1 cellular context compared by ENCODE assay signal in genomic region chr17:75559958-75560533, GRCh38.
TF ChIP-seq lines count a peak whose summit lies in the region.

No MANE protein-coding gene starts in this region.

TF ChIP-seq in HepG2, 621 proteins besides CTCF, POLR2A, EP300 and RAD21:
- TF ChIP-seq KLF16 (CRISPR knock-in tag; IDR thresholded peaks at IDR 0.05) (no peak), SNAPC2 (CRISPR knock-in tag; IDR thresholded peaks at IDR 0.05) (no peak), ZNF3 (CRISPR knock-in tag; IDR thresholded peaks at IDR 0.05) (no peak), SAP130 (CRISPR knock-in tag; IDR thresholded peaks at IDR 0.05; ENCODE audit: low read depth) (no peak), SRSF1 (optimal IDR thresholded peaks at IDR 0.05; ENCODE audit: low read depth, low read length) (no peak), THAP7 (CRISPR knock-in tag; IDR thresholded peaks at IDR 0.05) (no peak), GFI1 (CRISPR knock-in tag; IDR thresholded peaks at IDR 0.05; ENCODE audit: borderline replicate concordance) (no peak), TERF1 (CRISPR knock-in tag; IDR thresholded peaks at IDR 0.05) (no peak), ESRRA (CRISPR knock-in tag; IDR thresholded peaks at IDR 0.05; ENCODE audit: low read depth) (no peak), ZNF75D (CRISPR knock-in tag; IDR thresholded peaks at IDR 0.05; ENCODE audit: borderline replicate concordance) (no peak), ZNF639 (CRISPR knock-in tag; conservative IDR thresholded peaks at IDR 0.05) (no peak), IKZF4 (CRISPR knock-in tag; IDR thresholded peaks at IDR 0.05; ENCODE audit: borderline replicate concordance, low read depth, not compliant biosample characterization) (no peak), ZSCAN31 (CRISPR knock-in tag; IDR thresholded peaks at IDR 0.05; ENCODE audit: low read depth) (no peak), ZNF264 (CRISPR knock-in tag; IDR thresholded peaks at IDR 0.05) (no peak), PPARG (CRISPR knock-in tag; conservative IDR thresholded peaks at IDR 0.05) (peak; percentile 47; the same call in 1 of the 2 replicates), ARHGAP35 (CRISPR knock-in tag; IDR thresholded peaks at IDR 0.05; ENCODE audit: borderline replicate concordance) (no peak), RXRA (CRISPR knock-in tag; IDR thresholded peaks at IDR 0.05) (peak; percentile 16; the same call in 1 of the 2 replicates), RARA (CRISPR knock-in tag; IDR thresholded peaks at IDR 0.05) (peak; percentile 48), HOXD1 (CRISPR knock-in tag; IDR thresholded peaks at IDR 0.05) (no peak), ZNF746 (CRISPR knock-in tag; IDR thresholded peaks at IDR 0.05) (no peak), GATA4 (IDR thresholded peaks at IDR 0.05; ENCODE audit: borderline replicate concordance, low read depth) (no peak), ETV5 (CRISPR knock-in tag; IDR thresholded peaks at IDR 0.05; ENCODE audit: borderline replicate concordance) (no peak), SKI (IDR thresholded peaks at IDR 0.05; ENCODE audit: partially characterized antibody) (no peak), ISL2 (CRISPR knock-in tag; IDR thresholded peaks at IDR 0.05) (no peak), ATAD3A (CRISPR knock-in tag; IDR thresholded peaks at IDR 0.05) (no peak), HNRNPL (IDR thresholded peaks at IDR 0.05; ENCODE audit: low read depth, low read length) (0 out of 2 replicates have a peak, but pooled peaks have one; percentile 61), ZNF687 (CRISPR knock-in tag; IDR thresholded peaks at IDR 0.05) (peak; percentile 50), AGO2 (optimal IDR thresholded peaks at IDR 0.05; ENCODE audit: low read depth, low read length) (peak; percentile 63), CEBPZ (IDR thresholded peaks at IDR 0.05; ENCODE audit: low read length) (no peak), RARG (CRISPR knock-in tag; IDR thresholded peaks at IDR 0.05; ENCODE audit: low read depth) (no peak), HBP1 (CRISPR knock-in tag; IDR thresholded peaks at IDR 0.05; ENCODE audit: low read depth) (no peak), ZNF709 (CRISPR knock-in tag; IDR thresholded peaks at IDR 0.05) (no peak), NR2F6 (IDR thresholded peaks at IDR 0.05) (no peak), NR2F6 (CRISPR knock-in tag; IDR thresholded peaks at IDR 0.05) (peak; percentile 15; the same call in 1 of the 2 replicates), HNF1A (IDR thresholded peaks at IDR 0.05; ENCODE audit: low read depth) (no peak), HNF1A (CRISPR knock-in tag; IDR thresholded peaks at IDR 0.05; ENCODE audit: borderline replicate concordance) (0 out of 2 replicates have a peak, but pooled peaks have one; percentile 25)
